Comparison of ENCODE assay signal across 8 cellular contexts in genomic region chr20:21235713-21236445, GRCh38.
DNase-seq lines count a peak whose midpoint lies in the region; ATAC-seq and TF ChIP-seq lines count a peak whose summit lies in the region.

No MANE protein-coding gene starts in this region.

- ATAC-seq in GM21423 (IDR thresholded peaks at IDR 0.05; ENCODE audit: unreplicated experiment), result no peak

- no peaks in the 10 kb centered on the region for H3K4me1 ChIP-seq in HEK293 (ENCODE audit: control insufficient read depth, insufficient read depth, low read length)
- H3K4me1 ChIP-seq in mammary epithelial cell (ENCODE audit: insufficient read depth, low read length), result peaks cover 6% of the 10 kb centered on the region

- no peaks in the 10 kb centered on the region for H4K20me1 ChIP-seq in mammary epithelial cell (ENCODE audit: insufficient read depth, low read length)

- dilution Hi-C loops in mammary epithelial cell (cut with HindIII; ENCODE audit: low sequenced_read_pairs), result no loop called here

- intact Hi-C loops in Calu3 (cut with micrococcal nuclease; ENCODE audit: unreplicated experiment), result loop anchor here (1.0 kb wide), 1 partner anchor 269 kb away; no protein-coding TSS in a partner anchor
- intact Hi-C loops in mammary epithelial cell (cut with micrococcal nuclease), result loop anchor here (1.0 to 10.0 kb wide), 6 partner anchors 181 to 399 kb away; no protein-coding TSS in a partner anchor

- peak; percentile 38 for DNase-seq in Calu3
- DNase-seq in NCI-H2227 (lab: John Stamatoyannopoulos, UW; ENCODE audit: unreplicated experiment), result peak; percentile 72
- peak; percentile 43 for DNase-seq in mammary epithelial cell
- DNase-seq in islet precursor cell, result peak; percentile 65
- DNase-seq in stimulated activated CD4-positive, alpha-beta T cell treated with anti-CD3 and anti-CD28 coated beads, Interleukin-1b, Interleukin-23, amount 100 ng/mL, for 24 hours (ENCODE audit: low read depth in 4 of 4, low spot score in 1 of 4), result peak; percentile 41 to 49 (median 44)

- H3K27me3 ChIP-seq in mammary epithelial cell (ENCODE audit: insufficient read depth, low read length), result no peaks in the 10 kb centered on the region

- POLR2A ChIA-PET in HEK293 (lab: Yijun Ruan, JAX), result interaction anchor here (2.4 kb wide), 1 partner anchor 270 kb away, joined by 5 read pairs; no protein-coding TSS in a partner anchor

- TF ChIP-seq CTCF in Calu3 (IDR thresholded peaks at IDR 0.05; ENCODE audit: unreplicated experiment), result no peak
- TF ChIP-seq CTCF in HEK293 (tag by site-specific recombination; IDR thresholded peaks at IDR 0.05), result peak; percentile 60
- TF ChIP-seq CTCF in WI38 (IDR thresholded peaks at IDR 0.05; ENCODE audit: low read depth, low read length), result peak; percentile 85
- peak; percentile 80 to 97 for TF ChIP-seq CTCF in mammary epithelial cell (conservative IDR thresholded peaks at IDR 0.05 in 1 of 2, IDR thresholded peaks at IDR 0.05 in 1 of 2; ENCODE audit: extremely low read depth in 1 of 2, insufficient read depth in 1 of 2, low read depth in 1 of 2, low read length in 2 of 2)

- no peak overlapping the region for H3K4me2 ChIP-seq in mammary epithelial cell (ENCODE audit: insufficient read depth, low read depth, low read length)

- H3K9ac ChIP-seq in mammary epithelial cell (ENCODE audit: insufficient read depth, low read length), result no peak overlapping the region

- CTCF ChIA-PET in Calu3 (lab: Charles Lee), result interaction anchor here (0.6 to 1.8 kb wide), 2 partner anchors 76 to 269 kb away, joined by 5 to 8 read pairs; no protein-coding TSS in a partner anchor
- CTCF ChIA-PET in HEK293 (lab: Yijun Ruan, JAX), result interaction anchor here (0.5 to 4.8 kb wide), 84 partner anchors 9 to 983 kb away, joined by 3 to 150 read pairs (median 4); partner anchors contain the start of gene KIZ
- CTCF ChIA-PET in mammary epithelial cell (lab: Charles Lee; ENCODE audit: low non-redundant PET), result interaction anchor here (0.6 to 0.7 kb wide), 3 partner anchors 53 to 346 kb away, joined by 5 to 24 read pairs (median 16); no protein-coding TSS in a partner anchor

- no peak overlapping the region for H3K4me3 ChIP-seq in HEK293 (ENCODE audit: low read depth, low read length)
- H3K4me3 ChIP-seq in WI38 (ENCODE audit: low read depth, low read length), result no peak overlapping the region
- H3K4me3 ChIP-seq in mammary epithelial cell (replicated peaks in 1 of 3; ENCODE audit: insufficient read depth in 1 of 3, low read depth in 2 of 3, low read length in 3 of 3), result no peak overlapping the region

- no peaks in the 10 kb centered on the region for H3K27me3 Mint-ChIP-seq in Calu3 (ENCODE audit: unreplicated experiment)

- H2AFZ ChIP-seq in mammary epithelial cell (ENCODE audit: low read depth, low read length), result no peak overlapping the region

- H3K4me3 Mint-ChIP-seq in Calu3 (ENCODE audit: low read depth, unreplicated experiment), result no peak overlapping the region

- H3K27ac ChIP-seq in HEK293 (ENCODE audit: extremely low read depth, low read depth, low read length), result no peak overlapping the region
- no peak overlapping the region for H3K27ac ChIP-seq in mammary epithelial cell (ENCODE audit: insufficient read depth, low read depth, low read length)

- H3K36me3 ChIP-seq in HEK293 (ENCODE audit: control insufficient read depth in 2 of 2, insufficient read depth in 1 of 2, low read length in 2 of 2) (peaks cover 0 to 6% of the 10 kb centered on the region in 2 experiments; a peak in 2 of 3 replicates), mammary epithelial cell (ENCODE audit: insufficient read depth, low read length) (no peaks in the 10 kb centered on the region)

- H3K36me3 Mint-ChIP-seq in Calu3 (ENCODE audit: insufficient read depth, unreplicated experiment), result no peaks in the 10 kb centered on the region

- no peaks in the 10 kb centered on the region for H3K4me1 Mint-ChIP-seq in Calu3 (ENCODE audit: low read depth, unreplicated experiment)

- WGBS in mammary epithelial cell (ENCODE audit: low coverage, missing lambda C conversion rate), result 9% methylated on average over 10 of the region's 11 CpGs

- H3K27ac Mint-ChIP-seq in Calu3 (ENCODE audit: unreplicated experiment), result no peak overlapping the region

- H3K9me3 ChIP-seq in HEK293 (ENCODE audit: control insufficient read depth, insufficient read depth, low read depth, low read length), result no peaks in the 10 kb centered on the region
- no peaks in the 10 kb centered on the region for H3K9me3 ChIP-seq in mammary epithelial cell (replicated peaks; ENCODE audit: insufficient read depth, low read length)

- in situ Hi-C loops in mammary epithelial cell (cut with MboI; ENCODE audit: low sequenced_read_pairs in 2 of 2), result loop anchor here (10.0 to 25.0 kb wide), 2 partner anchors 269 to 374 kb away; no protein-coding TSS in a partner anchor

- H3K9me3 Mint-ChIP-seq in Calu3 (ENCODE audit: low read depth, unreplicated experiment), result no peaks in the 10 kb centered on the region

- BruUV-seq in Calu3 (replicated peaks; lab: Mats Ljungman, UMichigan) (no TSS peak), mammary epithelial cell (replicated peaks; lab: Mats Ljungman, UMichigan) (no TSS peak)

- no peaks in the 10 kb centered on the region for H3K79me2 ChIP-seq in mammary epithelial cell (ENCODE audit: insufficient read depth, low read length)

TF ChIP-seq in HEK293, 187 proteins besides CTCF, POLR2A, EP300 and RAD21:
- TF ChIP-seq, protein P1, sequence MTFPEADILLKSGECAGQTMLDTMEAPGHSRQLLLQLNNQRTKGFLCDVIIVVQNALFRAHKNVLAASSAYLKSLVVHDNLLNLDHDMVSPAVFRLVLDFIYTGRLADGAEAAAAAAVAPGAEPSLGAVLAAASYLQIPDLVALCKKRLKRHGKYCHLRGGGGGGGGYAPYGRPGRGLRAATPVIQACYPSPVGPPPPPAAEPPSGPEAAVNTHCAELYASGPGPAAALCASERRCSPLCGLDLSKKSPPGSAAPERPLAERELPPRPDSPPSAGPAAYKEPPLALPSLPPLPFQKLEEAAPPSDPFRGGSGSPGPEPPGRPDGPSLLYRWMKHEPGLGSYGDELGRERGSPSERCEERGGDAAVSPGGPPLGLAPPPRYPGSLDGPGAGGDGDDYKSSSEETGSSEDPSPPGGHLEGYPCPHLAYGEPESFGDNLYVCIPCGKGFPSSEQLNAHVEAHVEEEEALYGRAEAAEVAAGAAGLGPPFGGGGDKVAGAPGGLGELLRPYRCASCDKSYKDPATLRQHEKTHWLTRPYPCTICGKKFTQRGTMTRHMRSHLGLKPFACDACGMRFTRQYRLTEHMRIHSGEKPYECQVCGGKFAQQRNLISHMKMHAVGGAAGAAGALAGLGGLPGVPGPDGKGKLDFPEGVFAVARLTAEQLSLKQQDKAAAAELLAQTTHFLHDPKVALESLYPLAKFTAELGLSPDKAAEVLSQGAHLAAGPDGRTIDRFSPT (tag by site-specific recombination; IDR thresholded peaks at IDR 0.05), result peak; percentile 95
- TF ChIP-seq, protein P2, sequence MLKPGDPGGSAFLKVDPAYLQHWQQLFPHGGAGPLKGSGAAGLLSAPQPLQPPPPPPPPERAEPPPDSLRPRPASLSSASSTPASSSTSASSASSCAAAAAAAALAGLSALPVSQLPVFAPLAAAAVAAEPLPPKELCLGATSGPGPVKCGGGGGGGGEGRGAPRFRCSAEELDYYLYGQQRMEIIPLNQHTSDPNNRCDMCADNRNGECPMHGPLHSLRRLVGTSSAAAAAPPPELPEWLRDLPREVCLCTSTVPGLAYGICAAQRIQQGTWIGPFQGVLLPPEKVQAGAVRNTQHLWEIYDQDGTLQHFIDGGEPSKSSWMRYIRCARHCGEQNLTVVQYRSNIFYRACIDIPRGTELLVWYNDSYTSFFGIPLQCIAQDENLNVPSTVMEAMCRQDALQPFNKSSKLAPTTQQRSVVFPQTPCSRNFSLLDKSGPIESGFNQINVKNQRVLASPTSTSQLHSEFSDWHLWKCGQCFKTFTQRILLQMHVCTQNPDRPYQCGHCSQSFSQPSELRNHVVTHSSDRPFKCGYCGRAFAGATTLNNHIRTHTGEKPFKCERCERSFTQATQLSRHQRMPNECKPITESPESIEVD (tag by site-specific recombination; IDR thresholded peaks at IDR 0.05), result 0 out of 2 replicates have a peak, but pooled peaks have one; percentile 11
- peak; percentile 37; the same call in 1 of the 2 replicates for TF ChIP-seq GLIS1 (tag by site-specific recombination; IDR thresholded peaks at IDR 0.05)
- no peak for TF ChIP-seq ZNF692 (tag by site-specific recombination; IDR thresholded peaks at IDR 0.05)
- TF ChIP-seq OSR2 (tag by site-specific recombination; IDR thresholded peaks at IDR 0.05), result 0 out of 2 replicates have a peak, but pooled peaks have one; percentile 22
- TF ChIP-seq ZNF335 (tag by site-specific recombination; conservative IDR thresholded peaks at IDR 0.05), result peak; percentile 65
- TF ChIP-seq ZFHX2 (tag by site-specific recombination; conservative IDR thresholded peaks at IDR 0.05), result 0 out of 2 replicates have a peak, but pooled peaks have one; percentile 40
- TF ChIP-seq ZBTB17 (tag by site-specific recombination; IDR thresholded peaks at IDR 0.05), result peak; percentile 40; the same call in 1 of the 2 replicates
- TF ChIP-seq ZNF654 (tag by site-specific recombination; IDR thresholded peaks at IDR 0.05; ENCODE audit: low read depth), result peak; percentile 76
- no peak for TF ChIP-seq ZBTB1 (tag by site-specific recombination; IDR thresholded peaks at IDR 0.05)
